ENCODE assay signal across 8 cellular contexts in genomic region chr19:12611361-12611699, GRCh38. TPM values are rescaled to one million over a fixed set of nuclear protein-coding genes. Genes with fewer than 3 reads are reported as not detected.
DNase-seq lines count a peak whose midpoint lies in the region; ATAC-seq, FAIRE-seq and TF ChIP-seq lines count a peak whose summit lies in the region.

No MANE protein-coding gene starts in this region.

- H3K27ac ChIP-seq in upper lobe of left lung: peak overlapping the region; percentile 98 to 100 (median 100)

- H3K27ac Mint-ChIP-seq in T-helper 17 cell (peak overlapping the region; percentile 96), mesothelial cell of epicardium (peak overlapping the region; percentile 100)

- TF ChIP-seq CTCF in LNCaP clone FGC (IDR thresholded peaks at IDR 0.05; ENCODE audit: control insufficient read depth, extremely low read depth, insufficient read depth) (no peak), epithelial cell of proximal tubule (conservative IDR thresholded peaks at IDR 0.05; ENCODE audit: low read depth, low read length) (no peak), mesothelial cell of epicardium (IDR thresholded peaks at IDR 0.05; ENCODE audit: unreplicated experiment) (no peak), upper lobe of left lung (IDR thresholded peaks at IDR 0.05) (no peak)

- peaks cover 0 to 49% (median 14%) of the 10 kb centered on the region in 4 donors for H3K36me3 ChIP-seq in upper lobe of left lung

- peaks cover 28 to 51% (median 44%) of the 10 kb centered on the region in 4 donors for H3K4me1 ChIP-seq in upper lobe of left lung

- peaks cover 27% of the 10 kb centered on the region for H3K4me1 Mint-ChIP-seq in T-helper 17 cell
- H3K4me1 Mint-ChIP-seq in mesothelial cell of epicardium: peaks cover 12% of the 10 kb centered on the region

- H3K4me3 Mint-ChIP-seq in T-helper 17 cell (peak overlapping the region; percentile 98), mesothelial cell of epicardium (peak overlapping the region; percentile 100)

- no peak for TF ChIP-seq EP300 in upper lobe of left lung (IDR thresholded peaks at IDR 0.05)

- H3K27me3 Mint-ChIP-seq in T-helper 17 cell (no peaks in the 10 kb centered on the region), mesothelial cell of epicardium (ENCODE audit: low read depth) (no peaks in the 10 kb centered on the region)

- no peaks in the 10 kb centered on the region for H3K9me3 ChIP-seq in T-helper 17 cell (ENCODE audit: control insufficient read depth, low read length, poor library complexity, severe bottlenecking)
- no peaks in the 10 kb centered on the region for H3K9me3 ChIP-seq in upper lobe of left lung

- no peak for ATAC-seq in T-helper 17 cell
- ATAC-seq in upper lobe of left lung (ENCODE audit: low FRiP score in 2 of 2): peak; percentile 82 to 88
- ATAC-seq in HG03342 (IDR thresholded peaks at IDR 0.05; ENCODE audit: unreplicated experiment): no peak

- DNase-seq in DMS53 (lab: John Stamatoyannopoulos, UW) (peak; percentile 79), LNCaP clone FGC (ENCODE audit: low read depth) (peak; percentile 43), T-helper 17 cell (no peak), epithelial cell of proximal tubule (ENCODE audit: low read depth) (no peak), mesothelial cell of epicardium (ENCODE audit: low spot score in 2 of 2, unreplicated experiment in 2 of 2) (peak in 1 of 2 experiments; percentile 40), upper lobe of left lung (peak in 1 of 2 donors; percentile 61), GM19239 (ENCODE audit: insufficient read length, low spot score) (no peak)

- no peaks in the 10 kb centered on the region for H3K9me3 Mint-ChIP-seq in mesothelial cell of epicardium

- peaks cover 5% of the 10 kb centered on the region for H3K36me3 Mint-ChIP-seq in T-helper 17 cell (ENCODE audit: low read depth)
- peaks cover 17% of the 10 kb centered on the region for H3K36me3 Mint-ChIP-seq in mesothelial cell of epicardium

- 0 to 1% methylated on average over 10 of the region's 10 CpGs for WGBS in upper lobe of left lung, 2 donors

- H3K27me3 ChIP-seq in upper lobe of left lung: no peaks in the 10 kb centered on the region

- TF ChIP-seq POLR2A in upper lobe of left lung (IDR thresholded peaks at IDR 0.05): no peak

- no peak for FAIRE-seq in GM19239 (lab: Jason Lieb, UNC)

- H3K4me3 ChIP-seq in LNCaP clone FGC (ENCODE audit: low read depth, low read length) (peak overlapping the region; percentile 93), epithelial cell of proximal tubule (ENCODE audit: low read depth, low read length) (peak overlapping the region; percentile 100), upper lobe of left lung (peak overlapping the region; percentile 91 to 100 (median 96))

RNA-seq across cellular contexts. Expression of gene ZNF791, which starts 0.6 kb away (rescaled TPM):
- 10 to 100 TPM; 46.2 to 47.0 TPM for total RNA-seq in T-helper 17 cell
- total RNA-seq in epithelial cell of proximal tubule: 4.1 and 5.5 TPM in 2 replicates
- 27.0 to 31.2 TPM (median 29.7 TPM) in 3 replicates for total RNA-seq in mesothelial cell of epicardium
- 10 to 100 TPM; 12.6 to 29.3 (median 21.9) TPM for total RNA-seq in upper lobe of left lung

RNA-seq across cellular contexts. Expression of gene ZNF490, which starts 0.7 kb away (rescaled TPM):
- total RNA-seq in T-helper 17 cell (1 to 10 TPM; 6.8 to 7.0 TPM), epithelial cell of proximal tubule (1.2 and 2.0 TPM in 2 replicates), mesothelial cell of epicardium (12.4 to 13.9 TPM (median 13.6 TPM) in 3 replicates), upper lobe of left lung (10 to 100 TPM in 2 of 6 donors, 1 to 10 TPM in 4; 4.3 to 11.6 (median 9.0) TPM)

RNA-seq across cellular contexts. Expression of gene MAN2B1, which starts 55.2 kb away (rescaled TPM):
- total RNA-seq in T-helper 17 cell (100 to 1,000 TPM; 157 to 181 TPM), epithelial cell of proximal tubule (41.7 and 64.2 TPM in 2 replicates), mesothelial cell of epicardium (105 to 109 TPM (median 107 TPM) in 3 replicates), upper lobe of left lung (100 to 1,000 TPM in 5 of 6 donors, 10 to 100 TPM in 1; 56.8 to 299 (median 121) TPM)

RNA-seq across cellular contexts. Expression of gene WDR83, which starts 55.3 kb away (rescaled TPM):
- total RNA-seq in T-helper 17 cell (10 to 100 TPM; 10.5 to 11.1 TPM), epithelial cell of proximal tubule (3.6 and 10.8 TPM in 2 replicates), mesothelial cell of epicardium (12.5 to 14.6 TPM (median 13.6 TPM) in 3 replicates), upper lobe of left lung (10 to 100 TPM in 2 of 6 donors, 1 to 10 TPM in 4; 6.1 to 12.9 (median 8.4) TPM)

Comparison
In these comparisons a context has a peak if more than half of its experiments do, and no peak if none do; other contexts are left out.
1. DNase-seq: peak in DMS53 (single experiment) and LNCaP clone FGC (single experiment); none in T-helper 17 cell (0 of 3), epithelial cell of proximal tubule (single experiment) and GM19239 (single experiment).
2. ATAC-seq: peak in upper lobe of left lung (2 of 2); none in T-helper 17 cell (single experiment) and HG03342 (single experiment).
3. Peak in every context shown above with its lines, with median percentiles within 50 percentile points of each other: H3K4me3 ChIP-seq.